ENCODE assay signal across 7 cellular contexts in the genomic region with DNA sequence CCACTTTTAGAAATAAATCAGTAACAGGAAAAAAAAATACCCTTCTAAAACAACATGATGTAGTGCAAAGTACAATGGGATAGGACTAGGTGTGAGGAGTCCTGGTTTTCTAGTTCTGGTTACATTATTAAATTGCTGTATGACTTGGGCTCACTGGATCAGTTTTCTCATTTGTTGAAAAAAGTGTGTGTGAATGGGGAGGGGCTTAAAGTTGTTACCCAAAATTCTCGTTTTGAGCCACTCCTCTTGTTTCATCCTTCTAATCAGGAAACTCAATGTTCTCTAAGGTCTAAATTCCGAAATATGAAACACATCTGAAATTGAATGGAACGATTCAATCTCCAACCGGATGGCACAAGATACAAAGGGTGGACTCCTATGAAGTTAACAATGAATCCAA. TPM values are rescaled to one million over a fixed set of nuclear protein-coding genes. Genes with fewer than 3 reads are reported as not detected.
DNase-seq lines count a peak whose midpoint lies in the region; ATAC-seq, FAIRE-seq and TF ChIP-seq lines count a peak whose summit lies in the region.

No MANE protein-coding gene starts in this region.

- H3K9ac ChIP-seq in smooth muscle cell (ENCODE audit: low read depth) = peak overlapping the region; percentile 96

- H3K4me3 Mint-ChIP-seq in T-helper 1 cell treated with Interleukin-12 subunit alpha and Interleukin-12 subunit beta and Interleukin-4 antibody, amounts not matched to agents 30 μg/mL and 1 μg/mL, for 36 hours = peak overlapping the region; percentile 89

- peaks cover 59% of the 10 kb centered on the region for H4K20me1 ChIP-seq in smooth muscle cell (ENCODE audit: low read depth)

- no peaks in the 10 kb centered on the region for H3K9me3 ChIP-seq in HAP-1
- no peaks in the 10 kb centered on the region for H3K9me3 ChIP-seq in gastroesophageal sphincter
- no peaks in the 10 kb centered on the region for H3K9me3 ChIP-seq in smooth muscle cell (replicated peaks; ENCODE audit: low read depth)

- ATAC-seq in gastroesophageal sphincter = no peak

- no peaks in the 10 kb centered on the region for H3K36me3 ChIP-seq in HAP-1 (replicated peaks)
- no peaks in the 10 kb centered on the region for H3K36me3 ChIP-seq in gastroesophageal sphincter
- H3K36me3 ChIP-seq in smooth muscle cell (ENCODE audit: low read depth) = no peaks in the 10 kb centered on the region

- H3K27me3 ChIP-seq in HAP-1 (ENCODE audit: low read depth) (no peaks in the 10 kb centered on the region), gastroesophageal sphincter (no peaks in the 10 kb centered on the region), smooth muscle cell (ENCODE audit: low read depth) (no peaks in the 10 kb centered on the region)

- H3K4me2 ChIP-seq in smooth muscle cell = peak overlapping the region; percentile 95

- no peaks in the 10 kb centered on the region for H3K9me3 Mint-ChIP-seq in T-helper 1 cell treated with Interleukin-12 subunit alpha and Interleukin-12 subunit beta and Interleukin-4 antibody, amounts not matched to agents 30 μg/mL and 1 μg/mL, for 36 hours

- peak overlapping the region; percentile 81 for H3K27ac Mint-ChIP-seq in T-helper 1 cell treated with Interleukin-12 subunit alpha and Interleukin-12 subunit beta and Interleukin-4 antibody, amounts not matched to agents 30 μg/mL and 1 μg/mL, for 36 hours

- peak overlapping the region; percentile 80 for H3K4me3 ChIP-seq in HAP-1
- H3K4me3 ChIP-seq in gastroesophageal sphincter = peak overlapping the region; percentile 82 to 88
- peak overlapping the region; percentile 82 for H3K4me3 ChIP-seq in smooth muscle cell

- TF ChIP-seq CTCF in gastroesophageal sphincter (IDR thresholded peaks at IDR 0.05) = no peak
- TF ChIP-seq CTCF in smooth muscle cell (IDR thresholded peaks at IDR 0.05; ENCODE audit: borderline replicate concordance, insufficient read depth, poor library complexity, severe bottlenecking) = no peak

- H3K4me1 ChIP-seq in HAP-1 (peaks cover 42% of the 10 kb centered on the region), gastroesophageal sphincter (peaks cover 7 to 80% (median 29%) of the 10 kb centered on the region in 3 donors), smooth muscle cell (ENCODE audit: low read depth) (peaks cover 52% of the 10 kb centered on the region)

- peaks cover 50% of the 10 kb centered on the region for H3K4me1 Mint-ChIP-seq in T-helper 1 cell treated with Interleukin-12 subunit alpha and Interleukin-12 subunit beta and Interleukin-4 antibody, amounts not matched to agents 30 μg/mL and 1 μg/mL, for 36 hours (ENCODE audit: low read depth)

- TF ChIP-seq POLR2A in gastroesophageal sphincter (IDR thresholded peaks at IDR 0.05) = no peak
- no peak for TF ChIP-seq POLR2A in GM12892 (IDR thresholded peaks at IDR 0.05; ENCODE audit: low read depth, low read length)

- FAIRE-seq in GM12892 (lab: Jason Lieb, UNC) = no peak

- in situ Hi-C loops in HAP-1 (cut with MboI; ENCODE audit: low sequenced_read_pairs) = no loop called here

- peaks cover 17% of the 10 kb centered on the region for H3K36me3 Mint-ChIP-seq in T-helper 1 cell treated with Interleukin-12 subunit alpha and Interleukin-12 subunit beta and Interleukin-4 antibody, amounts not matched to agents 30 μg/mL and 1 μg/mL, for 36 hours (ENCODE audit: low read depth)

- WGBS in gastroesophageal sphincter (ENCODE audit: low coverage in 1 of 2), 2 donors = 11 to 16% methylated on average over 4 of the region's 4 CpGs
- 22% methylated on average over 4 of the region's 4 CpGs for WGBS in smooth muscle cell (ENCODE audit: low lambda C conversion rate)

- peaks cover 23% of the 10 kb centered on the region for H3F3A ChIP-seq in smooth muscle cell (ENCODE audit: low read depth)

- no peak overlapping the region for H2AFZ ChIP-seq in smooth muscle cell (ENCODE audit: low read depth)

- H3K79me2 ChIP-seq in smooth muscle cell (ENCODE audit: low read depth) = peaks cover 67% of the 10 kb centered on the region

- H3K27ac ChIP-seq in gastroesophageal sphincter = peak overlapping the region; percentile 92 to 99 (median 97)
- H3K27ac ChIP-seq in smooth muscle cell (ENCODE audit: low read depth) = peak overlapping the region; percentile 98

- H3K27me3 Mint-ChIP-seq in T-helper 1 cell treated with Interleukin-12 subunit alpha and Interleukin-12 subunit beta and Interleukin-4 antibody, amounts not matched to agents 30 μg/mL and 1 μg/mL, for 36 hours (ENCODE audit: low read depth) = peaks cover 8% of the 10 kb centered on the region

- DNase-seq in HAP-1 (ENCODE audit: low spot score in 2 of 2) (peak in 1 of 2 experiments; percentile 36), smooth muscle cell (lab: John Stamatoyannopoulos, UW; ENCODE audit: unreplicated experiment) (no peak), pons (ENCODE audit: low spot score) (no peak), GM12892 (ENCODE audit: insufficient read length) (no peak), NCI-H128 (lab: John Stamatoyannopoulos, UW; ENCODE audit: unreplicated experiment) (no peak)

- TF ChIP-seq EP300 in gastroesophageal sphincter (IDR thresholded peaks at IDR 0.05) = no peak

RNA-seq across cellular contexts. Expression of gene WASL, which starts 1.7 kb away (rescaled TPM):
- total RNA-seq in gastroesophageal sphincter (10 to 100 TPM; 42.5 to 55.9 (median 47.9) TPM), smooth muscle cell (32.0 and 35.3 TPM in 2 replicates)
- 22.7 and 25.7 TPM in 2 replicates for polyA plus RNA-seq in smooth muscle cell
- 3.2 TPM for polyA plus RNA-seq in GM12892 (2012; ENCODE audit: missing spikeins)
